ENCODE assay signal across 3 cellular contexts in the genomic region with DNA sequence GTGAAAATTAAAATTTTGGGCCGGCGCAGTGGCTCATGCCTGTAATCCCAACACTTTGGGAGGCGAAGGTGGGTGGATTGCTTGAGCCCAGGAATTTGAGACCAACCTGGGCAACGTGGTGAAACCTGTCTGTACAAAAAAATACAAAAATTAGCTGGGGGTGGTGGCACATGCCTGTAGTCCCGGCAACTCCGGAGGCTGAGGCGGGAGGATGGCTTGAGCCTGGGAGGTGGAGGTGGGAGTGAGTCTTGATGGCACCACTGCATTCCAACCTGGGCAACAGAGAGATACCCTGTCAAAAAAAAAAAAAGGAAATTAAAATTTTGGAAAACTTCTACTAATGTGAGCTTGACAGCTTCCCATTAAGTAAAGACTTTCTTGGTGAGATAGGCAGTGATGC.
TF ChIP-seq lines count a peak whose summit lies in the region.

No MANE protein-coding gene starts in this region.

TF ChIP-seq in SK-N-SH, 30 proteins besides CTCF, POLR2A, EP300 and RAD21:
- TF ChIP-seq NRF1 (IDR thresholded peaks at IDR 0.05; ENCODE audit: low read depth, low read length) = no peak
- no peak for TF ChIP-seq NFIC (IDR thresholded peaks at IDR 0.05; ENCODE audit: borderline replicate concordance)
- TF ChIP-seq EZH2phosphoT487 (IDR thresholded peaks at IDR 0.05; ENCODE audit: borderline replicate concordance, low read depth) = no peak
- TF ChIP-seq, protein P1, sequence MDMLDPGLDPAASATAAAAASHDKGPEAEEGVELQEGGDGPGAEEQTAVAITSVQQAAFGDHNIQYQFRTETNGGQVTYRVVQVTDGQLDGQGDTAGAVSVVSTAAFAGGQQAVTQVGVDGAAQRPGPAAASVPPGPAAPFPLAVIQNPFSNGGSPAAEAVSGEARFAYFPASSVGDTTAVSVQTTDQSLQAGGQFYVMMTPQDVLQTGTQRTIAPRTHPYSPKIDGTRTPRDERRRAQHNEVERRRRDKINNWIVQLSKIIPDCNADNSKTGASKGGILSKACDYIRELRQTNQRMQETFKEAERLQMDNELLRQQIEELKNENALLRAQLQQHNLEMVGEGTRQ (IDR thresholded peaks at IDR 0.05; ENCODE audit: borderline replicate concordance, low read depth, low read length) = no peak
- TF ChIP-seq, protein P2, sequence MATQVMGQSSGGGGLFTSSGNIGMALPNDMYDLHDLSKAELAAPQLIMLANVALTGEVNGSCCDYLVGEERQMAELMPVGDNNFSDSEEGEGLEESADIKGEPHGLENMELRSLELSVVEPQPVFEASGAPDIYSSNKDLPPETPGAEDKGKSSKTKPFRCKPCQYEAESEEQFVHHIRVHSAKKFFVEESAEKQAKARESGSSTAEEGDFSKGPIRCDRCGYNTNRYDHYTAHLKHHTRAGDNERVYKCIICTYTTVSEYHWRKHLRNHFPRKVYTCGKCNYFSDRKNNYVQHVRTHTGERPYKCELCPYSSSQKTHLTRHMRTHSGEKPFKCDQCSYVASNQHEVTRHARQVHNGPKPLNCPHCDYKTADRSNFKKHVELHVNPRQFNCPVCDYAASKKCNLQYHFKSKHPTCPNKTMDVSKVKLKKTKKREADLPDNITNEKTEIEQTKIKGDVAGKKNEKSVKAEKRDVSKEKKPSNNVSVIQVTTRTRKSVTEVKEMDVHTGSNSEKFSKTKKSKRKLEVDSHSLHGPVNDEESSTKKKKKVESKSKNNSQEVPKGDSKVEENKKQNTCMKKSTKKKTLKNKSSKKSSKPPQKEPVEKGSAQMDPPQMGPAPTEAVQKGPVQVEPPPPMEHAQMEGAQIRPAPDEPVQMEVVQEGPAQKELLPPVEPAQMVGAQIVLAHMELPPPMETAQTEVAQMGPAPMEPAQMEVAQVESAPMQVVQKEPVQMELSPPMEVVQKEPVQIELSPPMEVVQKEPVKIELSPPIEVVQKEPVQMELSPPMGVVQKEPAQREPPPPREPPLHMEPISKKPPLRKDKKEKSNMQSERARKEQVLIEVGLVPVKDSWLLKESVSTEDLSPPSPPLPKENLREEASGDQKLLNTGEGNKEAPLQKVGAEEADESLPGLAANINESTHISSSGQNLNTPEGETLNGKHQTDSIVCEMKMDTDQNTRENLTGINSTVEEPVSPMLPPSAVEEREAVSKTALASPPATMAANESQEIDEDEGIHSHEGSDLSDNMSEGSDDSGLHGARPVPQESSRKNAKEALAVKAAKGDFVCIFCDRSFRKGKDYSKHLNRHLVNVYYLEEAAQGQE (IDR thresholded peaks at IDR 0.05; ENCODE audit: low read depth, low read length) = no peak
- TF ChIP-seq YY1 (IDR thresholded peaks at IDR 0.05; ENCODE audit: low read depth) = no peak
- no peak for TF ChIP-seq RFX5 (IDR thresholded peaks at IDR 0.05; ENCODE audit: low read length)
- no peak for TF ChIP-seq FOXM1 (IDR thresholded peaks at IDR 0.05; ENCODE audit: low read depth)
- TF ChIP-seq RXRA (IDR thresholded peaks at IDR 0.05; ENCODE audit: borderline replicate concordance, low read depth) = no peak
- TF ChIP-seq, protein P3, sequence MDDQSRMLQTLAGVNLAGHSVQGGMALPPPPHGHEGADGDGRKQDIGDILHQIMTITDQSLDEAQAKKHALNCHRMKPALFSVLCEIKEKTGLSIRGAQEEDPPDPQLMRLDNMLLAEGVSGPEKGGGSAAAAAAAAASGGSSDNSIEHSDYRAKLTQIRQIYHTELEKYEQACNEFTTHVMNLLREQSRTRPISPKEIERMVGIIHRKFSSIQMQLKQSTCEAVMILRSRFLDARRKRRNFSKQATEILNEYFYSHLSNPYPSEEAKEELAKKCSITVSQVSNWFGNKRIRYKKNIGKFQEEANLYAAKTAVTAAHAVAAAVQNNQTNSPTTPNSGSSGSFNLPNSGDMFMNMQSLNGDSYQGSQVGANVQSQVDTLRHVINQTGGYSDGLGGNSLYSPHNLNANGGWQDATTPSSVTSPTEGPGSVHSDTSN (IDR thresholded peaks at IDR 0.05) = no peak
- no peak for TF ChIP-seq FOXJ3 (CRISPR knock-in tag; IDR thresholded peaks at IDR 0.05)
- TF ChIP-seq CHD2 (IDR thresholded peaks at IDR 0.05; ENCODE audit: low read length, partially characterized antibody) = no peak
TF ChIP-seq in SK-N-SH: peak in this region for 0.

TF ChIP-seq in SK-N-SH treated with all-trans-retinoic acid at 6 μM for 48 hours, 23 proteins besides CTCF, POLR2A, EP300 and RAD21 (continues in another document):
- TF ChIP-seq, protein P4, sequence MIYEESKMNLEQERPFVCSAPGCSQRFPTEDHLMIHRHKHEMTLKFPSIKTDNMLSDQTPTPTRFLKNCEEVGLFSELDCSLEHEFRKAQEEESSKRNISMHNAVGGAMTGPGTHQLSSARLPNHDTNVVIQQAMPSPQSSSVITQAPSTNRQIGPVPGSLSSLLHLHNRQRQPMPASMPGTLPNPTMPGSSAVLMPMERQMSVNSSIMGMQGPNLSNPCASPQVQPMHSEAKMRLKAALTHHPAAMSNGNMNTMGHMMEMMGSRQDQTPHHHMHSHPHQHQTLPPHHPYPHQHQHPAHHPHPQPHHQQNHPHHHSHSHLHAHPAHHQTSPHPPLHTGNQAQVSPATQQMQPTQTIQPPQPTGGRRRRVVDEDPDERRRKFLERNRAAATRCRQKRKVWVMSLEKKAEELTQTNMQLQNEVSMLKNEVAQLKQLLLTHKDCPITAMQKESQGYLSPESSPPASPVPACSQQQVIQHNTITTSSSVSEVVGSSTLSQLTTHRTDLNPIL (CRISPR knock-in tag; IDR thresholded peaks at IDR 0.05; ENCODE audit: low read depth) = no peak
- TF ChIP-seq GLIS3 (CRISPR knock-in tag; IDR thresholded peaks at IDR 0.05) = no peak
- no peak for TF ChIP-seq ZC3H10 (CRISPR knock-in tag; IDR thresholded peaks at IDR 0.05)
- no peak for TF ChIP-seq ZNF8 (CRISPR knock-in tag; IDR thresholded peaks at IDR 0.05)
- TF ChIP-seq, protein P5, sequence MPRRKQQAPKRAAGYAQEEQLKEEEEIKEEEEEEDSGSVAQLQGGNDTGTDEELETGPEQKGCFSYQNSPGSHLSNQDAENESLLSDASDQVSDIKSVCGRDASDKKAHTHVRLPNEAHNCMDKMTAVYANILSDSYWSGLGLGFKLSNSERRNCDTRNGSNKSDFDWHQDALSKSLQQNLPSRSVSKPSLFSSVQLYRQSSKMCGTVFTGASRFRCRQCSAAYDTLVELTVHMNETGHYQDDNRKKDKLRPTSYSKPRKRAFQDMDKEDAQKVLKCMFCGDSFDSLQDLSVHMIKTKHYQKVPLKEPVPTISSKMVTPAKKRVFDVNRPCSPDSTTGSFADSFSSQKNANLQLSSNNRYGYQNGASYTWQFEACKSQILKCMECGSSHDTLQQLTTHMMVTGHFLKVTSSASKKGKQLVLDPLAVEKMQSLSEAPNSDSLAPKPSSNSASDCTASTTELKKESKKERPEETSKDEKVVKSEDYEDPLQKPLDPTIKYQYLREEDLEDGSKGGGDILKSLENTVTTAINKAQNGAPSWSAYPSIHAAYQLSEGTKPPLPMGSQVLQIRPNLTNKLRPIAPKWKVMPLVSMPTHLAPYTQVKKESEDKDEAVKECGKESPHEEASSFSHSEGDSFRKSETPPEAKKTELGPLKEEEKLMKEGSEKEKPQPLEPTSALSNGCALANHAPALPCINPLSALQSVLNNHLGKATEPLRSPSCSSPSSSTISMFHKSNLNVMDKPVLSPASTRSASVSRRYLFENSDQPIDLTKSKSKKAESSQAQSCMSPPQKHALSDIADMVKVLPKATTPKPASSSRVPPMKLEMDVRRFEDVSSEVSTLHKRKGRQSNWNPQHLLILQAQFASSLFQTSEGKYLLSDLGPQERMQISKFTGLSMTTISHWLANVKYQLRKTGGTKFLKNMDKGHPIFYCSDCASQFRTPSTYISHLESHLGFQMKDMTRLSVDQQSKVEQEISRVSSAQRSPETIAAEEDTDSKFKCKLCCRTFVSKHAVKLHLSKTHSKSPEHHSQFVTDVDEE (CRISPR knock-in tag; IDR thresholded peaks at IDR 0.05) = no peak
- TF ChIP-seq CSDC2 (CRISPR knock-in tag; IDR thresholded peaks at IDR 0.05) = no peak
- TF ChIP-seq, protein P6, sequence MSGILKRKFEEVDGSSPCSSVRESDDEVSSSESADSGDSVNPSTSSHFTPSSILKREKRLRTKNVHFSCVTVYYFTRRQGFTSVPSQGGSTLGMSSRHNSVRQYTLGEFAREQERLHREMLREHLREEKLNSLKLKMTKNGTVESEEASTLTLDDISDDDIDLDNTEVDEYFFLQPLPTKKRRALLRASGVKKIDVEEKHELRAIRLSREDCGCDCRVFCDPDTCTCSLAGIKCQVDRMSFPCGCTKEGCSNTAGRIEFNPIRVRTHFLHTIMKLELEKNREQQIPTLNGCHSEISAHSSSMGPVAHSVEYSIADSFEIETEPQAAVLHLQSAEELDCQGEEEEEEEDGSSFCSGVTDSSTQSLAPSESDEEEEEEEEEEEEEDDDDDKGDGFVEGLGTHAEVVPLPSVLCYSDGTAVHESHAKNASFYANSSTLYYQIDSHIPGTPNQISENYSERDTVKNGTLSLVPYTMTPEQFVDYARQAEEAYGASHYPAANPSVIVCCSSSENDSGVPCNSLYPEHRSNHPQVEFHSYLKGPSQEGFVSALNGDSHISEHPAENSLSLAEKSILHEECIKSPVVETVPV (CRISPR knock-in tag; IDR thresholded peaks at IDR 0.05) = no peak
- no peak for TF ChIP-seq TCF4 (CRISPR knock-in tag; IDR thresholded peaks at IDR 0.05; ENCODE audit: borderline replicate concordance)
- no peak for TF ChIP-seq TOX (CRISPR knock-in tag; IDR thresholded peaks at IDR 0.05; ENCODE audit: borderline replicate concordance)
- no peak for TF ChIP-seq ZNF565 (CRISPR knock-in tag; conservative IDR thresholded peaks at IDR 0.05; ENCODE audit: low read depth)
- TF ChIP-seq SNAI2 (CRISPR knock-in tag; IDR thresholded peaks at IDR 0.05) = no peak

TF ChIP-seq in neural cell, 6 proteins besides CTCF, POLR2A, EP300 and RAD21:
- TF ChIP-seq TAF1 (IDR thresholded peaks at IDR 0.05; ENCODE audit: low read depth) = no peak
- no peak for TF ChIP-seq EZH2 (IDR thresholded peaks at IDR 0.05; ENCODE audit: borderline replicate concordance, insufficient read depth, low read length, poor library complexity, severe bottlenecking)
- TF ChIP-seq, protein P2 (IDR thresholded peaks at IDR 0.05; ENCODE audit: borderline replicate concordance) = no peak
- no peak for TF ChIP-seq SMC3 (conservative IDR thresholded peaks at IDR 0.05; ENCODE audit: poor library complexity)
